Comparison of ENCODE assay signal across 16 cellular contexts in the genomic region with DNA sequence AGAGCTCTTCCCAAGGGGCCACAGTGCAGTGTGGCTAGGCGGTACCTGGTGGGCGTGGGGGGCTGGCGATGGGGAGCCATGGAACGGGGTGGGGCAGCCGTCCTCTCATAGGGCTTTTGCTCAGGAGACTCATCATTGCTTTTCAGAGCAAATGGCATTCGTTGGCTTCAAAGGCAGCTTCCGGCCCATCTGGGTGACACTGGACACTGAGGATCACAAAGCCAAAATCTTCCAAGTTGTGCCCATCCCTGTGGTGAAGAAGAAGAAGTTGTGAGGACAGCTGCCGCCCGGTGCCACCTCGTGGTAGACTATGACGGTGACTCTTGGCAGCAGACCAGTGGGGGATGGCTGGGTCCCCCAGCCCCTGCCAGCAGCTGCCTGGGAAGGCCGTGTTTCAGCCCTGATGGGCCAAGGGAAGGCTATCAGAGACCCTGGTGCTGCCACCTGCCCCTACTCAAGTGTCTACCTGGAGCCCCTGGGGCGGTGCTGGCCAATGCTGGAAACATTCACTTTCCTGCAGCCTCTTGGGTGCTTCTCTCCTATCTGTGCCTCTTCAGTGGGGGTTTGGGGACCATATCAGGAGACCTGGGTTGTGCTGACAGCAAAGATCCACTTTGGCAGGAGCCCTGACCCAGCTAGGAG. TPM values are rescaled to one million over a fixed set of nuclear protein-coding genes. Genes with fewer than 3 reads are reported as not detected.
DNase-seq lines count a peak whose midpoint lies in the region; ATAC-seq and TF ChIP-seq lines count a peak whose summit lies in the region.
"Had no signal": no experiment of that assay in that cellular context is flagged by ENCODE, and none has a peak within 500 bp of the region (broad histone marks: within the 10 kb centered on the region; RNA-seq: fewer than 3 reads in every experiment).

No MANE protein-coding gene starts in this region.

- ATAC-seq in HG02884 (IDR thresholded peaks at IDR 0.05; ENCODE audit: unreplicated experiment), result no peak
- ATAC-seq: HCT116 had no signal

- no peak overlapping the region for H2BK120ac ChIP-seq in neuronal stem cell (ENCODE audit: low read depth, low read length)

- H3K79me1 ChIP-seq in neuronal stem cell (ENCODE audit: low read depth, low read length), result no peaks in the 10 kb centered on the region

- no peak overlapping the region for H2AK5ac ChIP-seq in neuronal stem cell (ENCODE audit: low read depth, low read length)

- no peak overlapping the region for H4K91ac ChIP-seq in neuronal stem cell (ENCODE audit: low read depth, low read length, poor library complexity)

- no peaks in the 10 kb centered on the region for H3K27me3 Mint-ChIP-seq in activated T-cell treated with anti-CD3 and anti-CD28 coated beads, Interleukin-2, amount 50 U/mL, for 24 hours
- H3K27me3 Mint-ChIP-seq: CD8-positive, alpha-beta memory T cell had no signal

- no CpG with 5 or more reads among the region's 13 CpGs for WGBS in neuronal stem cell (ENCODE audit: extremely low coverage in 2 of 2, insufficient read length in 2 of 2, insufficient replicate concordance in 1 of 2), 2 donors

- no peaks in the 10 kb centered on the region for H3K9me3 Mint-ChIP-seq in activated T-cell treated with anti-CD3 and anti-CD28 coated beads, Interleukin-2, amount 50 U/mL, for 24 hours
- H3K9me3 Mint-ChIP-seq: CD8-positive, alpha-beta memory T cell had no signal

- H3K4me1 Mint-ChIP-seq in activated T-cell treated with anti-CD3 and anti-CD28 coated beads, Interleukin-2, amount 50 U/mL, for 24 hours (ENCODE audit: low read depth), result no peaks in the 10 kb centered on the region
- H3K4me1 Mint-ChIP-seq: CD8-positive, alpha-beta memory T cell had no signal

- H3K9me3 ChIP-seq in neuronal stem cell (replicated peaks in 1 of 2; ENCODE audit: control insufficient read depth in 2 of 2, insufficient read depth in 1 of 2, low read depth in 1 of 2, low read length in 2 of 2), result no peaks in the 10 kb centered on the region
- no peaks in the 10 kb centered on the region for H3K9me3 ChIP-seq in tibial artery
- H3K9me3 ChIP-seq: BLaER1, Caco-2 had no signal

- peaks cover 86% of the 10 kb centered on the region for H3K36me3 Mint-ChIP-seq in activated T-cell treated with anti-CD3 and anti-CD28 coated beads, Interleukin-2, amount 50 U/mL, for 24 hours (ENCODE audit: low read depth)

- no peak overlapping the region for H3K18ac ChIP-seq in neuronal stem cell (ENCODE audit: low read length)

- H3K9ac ChIP-seq in neuronal stem cell (ENCODE audit: low read depth, low read length, poor library complexity), result no peak overlapping the region
- H3K9ac ChIP-seq: BLaER1, GM23248 had no signal

- no peak overlapping the region for H2BK15ac ChIP-seq in neuronal stem cell (ENCODE audit: low read length)

- peaks cover 10 to 54% of the 10 kb centered on the region in 2 donors for H3K36me3 ChIP-seq in neuronal stem cell (replicated peaks in 1 of 2; ENCODE audit: control insufficient read depth in 2 of 2, insufficient read depth in 2 of 2, low read length in 2 of 2)
- H3K36me3 ChIP-seq in tibial artery, result peaks cover 63 to 99% (median 73%) of the 10 kb centered on the region in 3 donors

- H3K4me3 Mint-ChIP-seq in activated T-cell treated with anti-CD3 and anti-CD28 coated beads, Interleukin-2, amount 50 U/mL, for 24 hours, result no peak overlapping the region
- H3K4me3 Mint-ChIP-seq: CD8-positive, alpha-beta memory T cell had no signal

- no peak overlapping the region for H3K27ac ChIP-seq in coronary artery
- no peak overlapping the region for H3K27ac ChIP-seq in neuronal stem cell (replicated peaks; ENCODE audit: low read length)
- H3K27ac ChIP-seq in tibial artery, result no peak overlapping the region
- H3K27ac ChIP-seq: 22Rv1, BLaER1, GM23248 had no signal

- H3K4me2 ChIP-seq in neuronal stem cell (ENCODE audit: insufficient read depth, low read length, poor library complexity, severe bottlenecking), result no peak overlapping the region
- H3K4me2 ChIP-seq: BLaER1 had no signal

- H4K8ac ChIP-seq in neuronal stem cell (ENCODE audit: low read depth, low read length), result peak overlapping the region; percentile 32

- H3K4ac ChIP-seq in neuronal stem cell (ENCODE audit: low read length), result no peak overlapping the region

- intact Hi-C loops in tibial artery (cut with DNase I; ENCODE audit: low total_unique reads), result no loop called here

- no peak overlapping the region for H2AFZ ChIP-seq in neuronal stem cell (ENCODE audit: low read length)
- H2AFZ ChIP-seq: GM23248 had no signal

- H3K23ac ChIP-seq in neuronal stem cell (ENCODE audit: low read depth, low read length, poor library complexity), result no peak overlapping the region

- no peak for DNase-seq in activated T-cell treated with anti-CD3 and anti-CD28 coated beads, Interleukin-2, amount 50 U/mL, for 24 hours
- no peak for DNase-seq in activated T-cell treated with anti-CD3 and anti-CD28 coated beads, Interleukin-2, amount 50 U/mL, for 48 hours
- DNase-seq in coronary artery (ENCODE audit: low spot score) (peak; percentile 54), neuronal stem cell (ENCODE audit: low spot score) (no peak), tibial artery (peak; percentile 8 to 59), DMS79 (lab: John Stamatoyannopoulos, UW) (no peak)
- DNase-seq in activated effector memory CD4-positive, alpha-beta T cell treated with anti-CD3 and anti-CD28 coated beads, Interleukin-2, amount 50 U/mL, for 16 hours, result no peak
- DNase-seq: AML-193; Caco-2; CD8-positive, alpha-beta memory T cell; DMS53; GM23248 had no signal

- H3K4me3 ChIP-seq in coronary artery, result no peak overlapping the region
- H3K4me3 ChIP-seq in neuronal stem cell (ENCODE audit: low read length in 2 of 2), result no peak overlapping the region
- no peak overlapping the region for H3K4me3 ChIP-seq in tibial artery
- H3K4me3 ChIP-seq: BLaER1, GM23248 had no signal

- no peaks in the 10 kb centered on the region for H3K4me1 ChIP-seq in neuronal stem cell (ENCODE audit: control insufficient read depth in 2 of 2, insufficient read depth in 1 of 2, low read depth in 1 of 2, low read length in 2 of 2)
- H3K4me1 ChIP-seq in tibial artery, result no peaks in the 10 kb centered on the region
- H3K4me1 ChIP-seq: Caco-2 had no signal

- H3K27me3 ChIP-seq in neuronal stem cell (ENCODE audit: control insufficient read depth in 3 of 3, insufficient read depth in 3 of 3, low read depth in 1 of 3, low read length in 3 of 3), result no peaks in the 10 kb centered on the region
- H3K27me3 ChIP-seq in tibial artery, result no peaks in the 10 kb centered on the region
- H3K27me3 ChIP-seq: BLaER1 had no signal

- no peak overlapping the region for H2BK12ac ChIP-seq in neuronal stem cell (ENCODE audit: low read length)

- peak overlapping the region; percentile 19 for H3K27ac Mint-ChIP-seq in activated T-cell treated with anti-CD3 and anti-CD28 coated beads, Interleukin-2, amount 50 U/mL, for 24 hours
- H3K27ac Mint-ChIP-seq: CD8-positive, alpha-beta memory T cell had no signal

- no peak overlapping the region for H2BK5ac ChIP-seq in neuronal stem cell (ENCODE audit: low read length)

- TF ChIP-seq CTCF in coronary artery (IDR thresholded peaks at IDR 0.05) (no peak), tibial artery (IDR thresholded peaks at IDR 0.05) (no peak)

- no peak overlapping the region for H3K14ac ChIP-seq in neuronal stem cell (ENCODE audit: low read length)

RNA-seq across cellular contexts. Expression of a gene that starts 40.8 kb away (rescaled TPM):
- polyA plus RNA-seq in neuronal stem cell (2013, experiment 1 of 2), result 18.9 TPM
- 19.2 TPM for polyA plus RNA-seq in neuronal stem cell (2013, experiment 2 of 2)

RNA-seq across cellular contexts. Expression of a gene that starts 52.0 kb away (rescaled TPM):
- polyA plus RNA-seq in neuronal stem cell (2013, experiment 1 of 2), result 19.5 TPM
- polyA plus RNA-seq in neuronal stem cell (2013, experiment 2 of 2), result 20.2 TPM

Comparison
In these comparisons a context has a peak if more than half of its experiments do, and no peak if none do; other contexts are left out.
1. DNase-seq: peak in coronary artery (single experiment) and tibial artery (2 of 2); none in activated T-cell treated with anti-CD3 and anti-CD28 coated beads, Interleukin-2, amount 50 U/mL, for 24 hours (single experiment), activated T-cell treated with anti-CD3 and anti-CD28 coated beads, Interleukin-2, amount 50 U/mL, for 48 hours (0 of 2), neuronal stem cell (single experiment), DMS79 (single experiment) and activated effector memory CD4-positive, alpha-beta T cell treated with anti-CD3 and anti-CD28 coated beads, Interleukin-2, amount 50 U/mL, for 16 hours (single experiment).